2 cellular contexts compared by ENCODE assay signal in genomic region chr5:2887401-2888348, GRCh38.
TF ChIP-seq lines count a peak whose summit lies in the region.

No MANE protein-coding gene starts in this region.

TF ChIP-seq in IMR-90, 13 proteins besides CTCF, POLR2A, EP300 and RAD21:
- TF ChIP-seq USF2 (IDR thresholded peaks at IDR 0.05; ENCODE audit: low read depth, low read length) = no peak
- no peak for TF ChIP-seq NFE2L2 (IDR thresholded peaks at IDR 0.05; ENCODE audit: low read depth, low read length)
- no peak for TF ChIP-seq MAFK (IDR thresholded peaks at IDR 0.05; ENCODE audit: low read depth, low read length)
- TF ChIP-seq CHD1 (IDR thresholded peaks at IDR 0.05; ENCODE audit: low read depth, low read length) = no peak
- no peak for TF ChIP-seq BHLHE40 (IDR thresholded peaks at IDR 0.05; ENCODE audit: low read depth, low read length)
- TF ChIP-seq RCOR1 (IDR thresholded peaks at IDR 0.05; ENCODE audit: insufficient replicate concordance, low read length) = no peak
- TF ChIP-seq MAZ (IDR thresholded peaks at IDR 0.05; ENCODE audit: borderline replicate concordance, low read depth, low read length) = no peak
- TF ChIP-seq ELK1 (IDR thresholded peaks at IDR 0.05; ENCODE audit: borderline replicate concordance, low read depth, low read length) = no peak
- TF ChIP-seq SMC3 (IDR thresholded peaks at IDR 0.05; ENCODE audit: low read depth, low read length) = no peak
- TF ChIP-seq MXI1 (IDR thresholded peaks at IDR 0.05; ENCODE audit: borderline replicate concordance, low read depth, low read length) = no peak
- no peak for TF ChIP-seq RFX5 (IDR thresholded peaks at IDR 0.05; ENCODE audit: low read depth, low read length)
- no peak for TF ChIP-seq CEBPB (IDR thresholded peaks at IDR 0.05; ENCODE audit: low read depth, low read length)
TF ChIP-seq in IMR-90: peak in this region for 0.

TF ChIP-seq in GM12891, 5 proteins besides CTCF, POLR2A, EP300 and RAD21:
- TF ChIP-seq POU2F2 (IDR thresholded peaks at IDR 0.05; ENCODE audit: low read depth, low read length) = no peak
- no peak for TF ChIP-seq PAX5 (IDR thresholded peaks at IDR 0.05; ENCODE audit: insufficient read depth, low read length, severe bottlenecking)
- no peak for TF ChIP-seq POLR2AphosphoS5 (IDR thresholded peaks at IDR 0.05; ENCODE audit: low read depth, low read length)
- no peak for TF ChIP-seq TAF1 (IDR thresholded peaks at IDR 0.05; ENCODE audit: low read depth, low read length)
